In the genomic region with DNA sequence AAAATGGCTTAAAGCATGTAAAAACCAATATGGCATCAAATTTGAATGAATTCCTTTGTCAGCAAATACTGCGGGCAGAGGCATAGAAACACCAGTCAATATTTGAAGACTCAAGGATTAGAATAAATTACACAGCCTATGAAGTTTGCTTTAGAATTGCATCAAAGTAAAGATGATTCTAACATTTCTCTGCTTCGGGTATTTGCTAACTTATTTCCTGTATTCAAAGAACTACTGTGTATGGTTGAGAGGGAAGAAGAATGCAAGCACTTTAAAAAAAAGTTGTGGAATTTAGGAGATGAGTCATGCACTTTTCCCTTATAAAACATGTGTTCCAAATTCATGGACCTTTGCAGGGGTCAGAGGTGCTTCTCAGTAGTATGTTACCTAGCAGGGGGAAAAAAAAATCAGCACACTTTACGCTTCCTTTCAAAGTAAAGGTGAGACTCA, we compare ENCODE assay signal across 1 cellular context.
TF ChIP-seq lines count a peak whose summit lies in the region.

No MANE protein-coding gene starts in this region.

TF ChIP-seq in HepG2, 621 proteins besides CTCF, POLR2A, EP300 and RAD21 (continued from another document and continues in another):
- TF ChIP-seq, protein P1, sequence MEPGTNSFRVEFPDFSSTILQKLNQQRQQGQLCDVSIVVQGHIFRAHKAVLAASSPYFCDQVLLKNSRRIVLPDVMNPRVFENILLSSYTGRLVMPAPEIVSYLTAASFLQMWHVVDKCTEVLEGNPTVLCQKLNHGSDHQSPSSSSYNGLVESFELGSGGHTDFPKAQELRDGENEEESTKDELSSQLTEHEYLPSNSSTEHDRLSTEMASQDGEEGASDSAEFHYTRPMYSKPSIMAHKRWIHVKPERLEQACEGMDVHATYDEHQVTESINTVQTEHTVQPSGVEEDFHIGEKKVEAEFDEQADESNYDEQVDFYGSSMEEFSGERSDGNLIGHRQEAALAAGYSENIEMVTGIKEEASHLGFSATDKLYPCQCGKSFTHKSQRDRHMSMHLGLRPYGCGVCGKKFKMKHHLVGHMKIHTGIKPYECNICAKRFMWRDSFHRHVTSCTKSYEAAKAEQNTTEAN (CRISPR knock-in tag; conservative IDR thresholded peaks at IDR 0.05) = no peak
- TF ChIP-seq ZFP36 (IDR thresholded peaks at IDR 0.05; ENCODE audit: borderline replicate concordance, low read depth, low read length, partially characterized antibody) = no peak
- TF ChIP-seq SOX5 (CRISPR knock-in tag; IDR thresholded peaks at IDR 0.05; ENCODE audit: borderline replicate concordance) = peak; percentile 77; the same call in 1 of the 2 replicates
- no peak for TF ChIP-seq NCOA1 (CRISPR knock-in tag; IDR thresholded peaks at IDR 0.05)
- TF ChIP-seq, protein P2, sequence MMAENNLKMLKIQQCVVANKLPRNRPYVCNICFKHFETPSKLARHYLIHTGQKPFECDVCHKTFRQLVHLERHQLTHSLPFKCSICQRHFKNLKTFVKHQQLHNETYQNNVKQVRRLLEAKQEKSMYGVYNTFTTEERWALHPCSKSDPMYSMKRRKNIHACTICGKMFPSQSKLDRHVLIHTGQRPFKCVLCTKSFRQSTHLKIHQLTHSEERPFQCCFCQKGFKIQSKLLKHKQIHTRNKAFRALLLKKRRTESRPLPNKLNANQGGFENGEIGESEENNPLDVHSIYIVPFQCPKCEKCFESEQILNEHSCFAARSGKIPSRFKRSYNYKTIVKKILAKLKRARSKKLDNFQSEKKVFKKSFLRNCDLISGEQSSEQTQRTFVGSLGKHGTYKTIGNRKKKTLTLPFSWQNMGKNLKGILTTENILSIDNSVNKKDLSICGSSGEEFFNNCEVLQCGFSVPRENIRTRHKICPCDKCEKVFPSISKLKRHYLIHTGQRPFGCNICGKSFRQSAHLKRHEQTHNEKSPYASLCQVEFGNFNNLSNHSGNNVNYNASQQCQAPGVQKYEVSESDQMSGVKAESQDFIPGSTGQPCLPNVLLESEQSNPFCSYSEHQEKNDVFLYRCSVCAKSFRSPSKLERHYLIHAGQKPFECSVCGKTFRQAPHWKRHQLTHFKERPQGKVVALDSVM (CRISPR knock-in tag; IDR thresholded peaks at IDR 0.05) = no peak
- TF ChIP-seq CENPT (CRISPR knock-in tag; IDR thresholded peaks at IDR 0.05; ENCODE audit: low read depth) = no peak
- TF ChIP-seq KDM2A (CRISPR knock-in tag; IDR thresholded peaks at IDR 0.05; ENCODE audit: borderline replicate concordance, low read depth) = no peak
- no peak for TF ChIP-seq GTF3A (CRISPR knock-in tag; conservative IDR thresholded peaks at IDR 0.05)
- no peak for TF ChIP-seq KLF15 (CRISPR knock-in tag; IDR thresholded peaks at IDR 0.05; ENCODE audit: borderline replicate concordance)
- TF ChIP-seq MIER3 (CRISPR knock-in tag; IDR thresholded peaks at IDR 0.05; ENCODE audit: borderline replicate concordance) = peak; percentile 13; the same call in 1 of the 2 replicates
- no peak for TF ChIP-seq SOX6 (IDR thresholded peaks at IDR 0.05)
- peak; percentile 66 for TF ChIP-seq SOX6 (CRISPR knock-in tag; IDR thresholded peaks at IDR 0.05)
- TF ChIP-seq, protein P3, sequence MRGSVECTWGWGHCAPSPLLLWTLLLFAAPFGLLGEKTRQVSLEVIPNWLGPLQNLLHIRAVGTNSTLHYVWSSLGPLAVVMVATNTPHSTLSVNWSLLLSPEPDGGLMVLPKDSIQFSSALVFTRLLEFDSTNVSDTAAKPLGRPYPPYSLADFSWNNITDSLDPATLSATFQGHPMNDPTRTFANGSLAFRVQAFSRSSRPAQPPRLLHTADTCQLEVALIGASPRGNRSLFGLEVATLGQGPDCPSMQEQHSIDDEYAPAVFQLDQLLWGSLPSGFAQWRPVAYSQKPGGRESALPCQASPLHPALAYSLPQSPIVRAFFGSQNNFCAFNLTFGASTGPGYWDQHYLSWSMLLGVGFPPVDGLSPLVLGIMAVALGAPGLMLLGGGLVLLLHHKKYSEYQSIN (CRISPR knock-in tag; IDR thresholded peaks at IDR 0.05; ENCODE audit: borderline replicate concordance) = no peak
- peak; percentile 44; the same call in 1 of the 2 replicates for TF ChIP-seq POGZ (CRISPR knock-in tag; IDR thresholded peaks at IDR 0.05)
- TF ChIP-seq MAFK (conservative IDR thresholded peaks at IDR 0.05 in 1 of 2, IDR thresholded peaks at IDR 0.05 in 1 of 2; ENCODE audit: low read length in 2 of 2) = peak; percentile 99
- TF ChIP-seq SP5 (CRISPR knock-in tag; IDR thresholded peaks at IDR 0.05; ENCODE audit: borderline replicate concordance, low read depth) = peak; percentile 12; the same call in 1 of the 2 replicates
- no peak for TF ChIP-seq ZEB1 (IDR thresholded peaks at IDR 0.05; ENCODE audit: insufficient replicate concordance, low read depth)
- TF ChIP-seq, protein P4, sequence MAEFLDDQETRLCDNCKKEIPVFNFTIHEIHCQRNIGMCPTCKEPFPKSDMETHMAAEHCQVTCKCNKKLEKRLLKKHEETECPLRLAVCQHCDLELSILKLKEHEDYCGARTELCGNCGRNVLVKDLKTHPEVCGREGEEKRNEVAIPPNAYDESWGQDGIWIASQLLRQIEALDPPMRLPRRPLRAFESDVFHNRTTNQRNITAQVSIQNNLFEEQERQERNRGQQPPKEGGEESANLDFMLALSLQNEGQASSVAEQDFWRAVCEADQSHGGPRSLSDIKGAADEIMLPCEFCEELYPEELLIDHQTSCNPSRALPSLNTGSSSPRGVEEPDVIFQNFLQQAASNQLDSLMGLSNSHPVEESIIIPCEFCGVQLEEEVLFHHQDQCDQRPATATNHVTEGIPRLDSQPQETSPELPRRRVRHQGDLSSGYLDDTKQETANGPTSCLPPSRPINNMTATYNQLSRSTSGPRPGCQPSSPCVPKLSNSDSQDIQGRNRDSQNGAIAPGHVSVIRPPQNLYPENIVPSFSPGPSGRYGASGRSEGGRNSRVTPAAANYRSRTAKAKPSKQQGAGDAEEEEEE (CRISPR knock-in tag; IDR thresholded peaks at IDR 0.05; ENCODE audit: borderline replicate concordance) = no peak
- peak; percentile 58 for TF ChIP-seq CEBPG (CRISPR knock-in tag; IDR thresholded peaks at IDR 0.05)
- peak; percentile 42; the same call in 1 of the 2 replicates for TF ChIP-seq THAP11 (CRISPR knock-in tag; IDR thresholded peaks at IDR 0.05)
- TF ChIP-seq, protein P5, sequence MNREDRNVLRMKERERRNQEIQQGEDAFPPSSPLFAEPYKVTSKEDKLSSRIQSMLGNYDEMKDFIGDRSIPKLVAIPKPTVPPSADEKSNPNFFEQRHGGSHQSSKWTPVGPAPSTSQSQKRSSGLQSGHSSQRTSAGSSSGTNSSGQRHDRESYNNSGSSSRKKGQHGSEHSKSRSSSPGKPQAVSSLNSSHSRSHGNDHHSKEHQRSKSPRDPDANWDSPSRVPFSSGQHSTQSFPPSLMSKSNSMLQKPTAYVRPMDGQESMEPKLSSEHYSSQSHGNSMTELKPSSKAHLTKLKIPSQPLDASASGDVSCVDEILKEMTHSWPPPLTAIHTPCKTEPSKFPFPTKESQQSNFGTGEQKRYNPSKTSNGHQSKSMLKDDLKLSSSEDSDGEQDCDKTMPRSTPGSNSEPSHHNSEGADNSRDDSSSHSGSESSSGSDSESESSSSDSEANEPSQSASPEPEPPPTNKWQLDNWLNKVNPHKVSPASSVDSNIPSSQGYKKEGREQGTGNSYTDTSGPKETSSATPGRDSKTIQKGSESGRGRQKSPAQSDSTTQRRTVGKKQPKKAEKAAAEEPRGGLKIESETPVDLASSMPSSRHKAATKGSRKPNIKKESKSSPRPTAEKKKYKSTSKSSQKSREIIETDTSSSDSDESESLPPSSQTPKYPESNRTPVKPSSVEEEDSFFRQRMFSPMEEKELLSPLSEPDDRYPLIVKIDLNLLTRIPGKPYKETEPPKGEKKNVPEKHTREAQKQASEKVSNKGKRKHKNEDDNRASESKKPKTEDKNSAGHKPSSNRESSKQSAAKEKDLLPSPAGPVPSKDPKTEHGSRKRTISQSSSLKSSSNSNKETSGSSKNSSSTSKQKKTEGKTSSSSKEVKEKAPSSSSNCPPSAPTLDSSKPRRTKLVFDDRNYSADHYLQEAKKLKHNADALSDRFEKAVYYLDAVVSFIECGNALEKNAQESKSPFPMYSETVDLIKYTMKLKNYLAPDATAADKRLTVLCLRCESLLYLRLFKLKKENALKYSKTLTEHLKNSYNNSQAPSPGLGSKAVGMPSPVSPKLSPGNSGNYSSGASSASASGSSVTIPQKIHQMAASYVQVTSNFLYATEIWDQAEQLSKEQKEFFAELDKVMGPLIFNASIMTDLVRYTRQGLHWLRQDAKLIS (CRISPR knock-in tag; IDR thresholded peaks at IDR 0.05) = no peak
- TF ChIP-seq CEBPB (IDR thresholded peaks at IDR 0.05; ENCODE audit: borderline replicate concordance, low read depth, low read length) = peak; percentile 60
- TF ChIP-seq KAT8 (CRISPR knock-in tag; IDR thresholded peaks at IDR 0.05) = 0 out of 2 replicates have a peak, but pooled peaks have one; percentile 42
- peak; percentile 76 for TF ChIP-seq TCF7 (IDR thresholded peaks at IDR 0.05; ENCODE audit: low read depth)
- TF ChIP-seq, protein P6, sequence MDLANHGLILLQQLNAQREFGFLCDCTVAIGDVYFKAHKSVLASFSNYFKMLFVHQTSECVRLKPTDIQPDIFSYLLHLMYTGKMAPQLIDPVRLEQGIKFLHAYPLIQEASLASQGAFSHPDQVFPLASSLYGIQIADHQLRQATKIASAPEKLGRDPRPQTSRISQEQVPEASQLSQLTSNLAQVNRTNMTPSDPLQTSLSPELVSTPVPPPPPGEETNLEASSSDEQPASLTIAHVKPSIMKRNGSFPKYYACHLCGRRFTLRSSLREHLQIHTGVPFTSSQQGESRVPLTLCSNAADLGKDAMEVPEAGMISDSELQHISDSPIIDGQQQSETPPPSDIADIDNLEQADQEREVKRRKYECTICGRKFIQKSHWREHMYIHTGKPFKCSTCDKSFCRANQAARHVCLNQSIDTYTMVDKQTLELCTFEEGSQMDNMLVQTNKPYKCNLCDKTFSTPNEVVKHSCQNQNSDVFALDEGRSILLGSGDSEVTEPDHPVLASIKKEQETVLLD (CRISPR knock-in tag; IDR thresholded peaks at IDR 0.05; ENCODE audit: low read depth) = no peak
- no peak for TF ChIP-seq JDP2 (CRISPR knock-in tag; IDR thresholded peaks at IDR 0.05; ENCODE audit: borderline replicate concordance)
- TF ChIP-seq ARNT (IDR thresholded peaks at IDR 0.05) = no peak
- TF ChIP-seq SIX1 (CRISPR knock-in tag; IDR thresholded peaks at IDR 0.05; ENCODE audit: borderline replicate concordance) = peak; percentile 46; the same call in 1 of the 2 replicates
- TF ChIP-seq, protein P7, sequence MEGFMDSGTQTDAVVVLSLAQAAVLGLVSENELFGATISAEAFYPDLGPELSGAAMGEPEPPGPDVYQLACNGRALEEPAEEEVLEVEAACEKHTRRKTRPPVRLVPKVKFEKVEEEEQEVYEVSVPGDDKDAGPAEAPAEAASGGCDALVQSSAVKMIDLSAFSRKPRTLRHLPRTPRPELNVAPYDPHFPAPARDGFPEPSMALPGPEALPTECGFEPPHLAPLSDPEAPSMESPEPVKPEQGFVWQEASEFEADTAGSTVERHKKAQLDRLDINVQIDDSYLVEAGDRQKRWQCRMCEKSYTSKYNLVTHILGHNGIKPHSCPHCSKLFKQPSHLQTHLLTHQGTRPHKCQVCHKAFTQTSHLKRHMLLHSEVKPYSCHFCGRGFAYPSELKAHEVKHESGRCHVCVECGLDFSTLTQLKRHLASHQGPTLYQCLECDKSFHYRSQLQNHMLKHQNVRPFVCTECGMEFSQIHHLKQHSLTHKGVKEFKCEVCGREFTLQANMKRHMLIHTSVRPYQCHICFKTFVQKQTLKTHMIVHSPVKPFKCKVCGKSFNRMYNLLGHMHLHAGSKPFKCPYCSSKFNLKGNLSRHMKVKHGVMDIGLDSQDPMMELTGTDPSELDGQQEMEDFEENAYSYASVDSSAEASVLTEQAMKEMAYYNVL (CRISPR knock-in tag; IDR thresholded peaks at IDR 0.05; ENCODE audit: borderline replicate concordance) = no peak
- peak; percentile 18 to 85; a peak in 2 of 4 replicates for TF ChIP-seq NR2F1 (CRISPR knock-in tag; IDR thresholded peaks at IDR 0.05)
- TF ChIP-seq, protein P8, sequence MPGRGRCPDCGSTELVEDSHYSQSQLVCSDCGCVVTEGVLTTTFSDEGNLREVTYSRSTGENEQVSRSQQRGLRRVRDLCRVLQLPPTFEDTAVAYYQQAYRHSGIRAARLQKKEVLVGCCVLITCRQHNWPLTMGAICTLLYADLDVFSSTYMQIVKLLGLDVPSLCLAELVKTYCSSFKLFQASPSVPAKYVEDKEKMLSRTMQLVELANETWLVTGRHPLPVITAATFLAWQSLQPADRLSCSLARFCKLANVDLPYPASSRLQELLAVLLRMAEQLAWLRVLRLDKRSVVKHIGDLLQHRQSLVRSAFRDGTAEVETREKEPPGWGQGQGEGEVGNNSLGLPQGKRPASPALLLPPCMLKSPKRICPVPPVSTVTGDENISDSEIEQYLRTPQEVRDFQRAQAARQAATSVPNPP (CRISPR knock-in tag; IDR thresholded peaks at IDR 0.05) = no peak
- TF ChIP-seq, protein P9, sequence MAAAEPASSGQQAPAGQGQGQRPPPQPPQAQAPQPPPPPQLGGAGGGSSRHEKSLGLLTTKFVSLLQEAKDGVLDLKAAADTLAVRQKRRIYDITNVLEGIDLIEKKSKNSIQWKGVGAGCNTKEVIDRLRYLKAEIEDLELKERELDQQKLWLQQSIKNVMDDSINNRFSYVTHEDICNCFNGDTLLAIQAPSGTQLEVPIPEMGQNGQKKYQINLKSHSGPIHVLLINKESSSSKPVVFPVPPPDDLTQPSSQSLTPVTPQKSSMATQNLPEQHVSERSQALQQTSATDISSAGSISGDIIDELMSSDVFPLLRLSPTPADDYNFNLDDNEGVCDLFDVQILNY (CRISPR knock-in tag; conservative IDR thresholded peaks at IDR 0.05) = no peak
- TF ChIP-seq, protein P10, sequence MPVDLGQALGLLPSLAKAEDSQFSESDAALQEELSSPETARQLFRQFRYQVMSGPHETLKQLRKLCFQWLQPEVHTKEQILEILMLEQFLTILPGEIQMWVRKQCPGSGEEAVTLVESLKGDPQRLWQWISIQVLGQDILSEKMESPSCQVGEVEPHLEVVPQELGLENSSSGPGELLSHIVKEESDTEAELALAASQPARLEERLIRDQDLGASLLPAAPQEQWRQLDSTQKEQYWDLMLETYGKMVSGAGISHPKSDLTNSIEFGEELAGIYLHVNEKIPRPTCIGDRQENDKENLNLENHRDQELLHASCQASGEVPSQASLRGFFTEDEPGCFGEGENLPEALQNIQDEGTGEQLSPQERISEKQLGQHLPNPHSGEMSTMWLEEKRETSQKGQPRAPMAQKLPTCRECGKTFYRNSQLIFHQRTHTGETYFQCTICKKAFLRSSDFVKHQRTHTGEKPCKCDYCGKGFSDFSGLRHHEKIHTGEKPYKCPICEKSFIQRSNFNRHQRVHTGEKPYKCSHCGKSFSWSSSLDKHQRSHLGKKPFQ (CRISPR knock-in tag; IDR thresholded peaks at IDR 0.05; ENCODE audit: insufficient replicate concordance) = no peak
- no peak for TF ChIP-seq HCFC1 (IDR thresholded peaks at IDR 0.05; ENCODE audit: low read depth, low read length)
- no peak for TF ChIP-seq ZNF572 (CRISPR knock-in tag; IDR thresholded peaks at IDR 0.05)
- 0 out of 2 replicates have a peak, but pooled peaks have one; percentile 25 for TF ChIP-seq TGIF2 (CRISPR knock-in tag; IDR thresholded peaks at IDR 0.05)
- TF ChIP-seq ZNF616 (CRISPR knock-in tag; IDR thresholded peaks at IDR 0.05; ENCODE audit: low read depth) = no peak
